8 cellular contexts compared by ENCODE assay signal in the genomic region with DNA sequence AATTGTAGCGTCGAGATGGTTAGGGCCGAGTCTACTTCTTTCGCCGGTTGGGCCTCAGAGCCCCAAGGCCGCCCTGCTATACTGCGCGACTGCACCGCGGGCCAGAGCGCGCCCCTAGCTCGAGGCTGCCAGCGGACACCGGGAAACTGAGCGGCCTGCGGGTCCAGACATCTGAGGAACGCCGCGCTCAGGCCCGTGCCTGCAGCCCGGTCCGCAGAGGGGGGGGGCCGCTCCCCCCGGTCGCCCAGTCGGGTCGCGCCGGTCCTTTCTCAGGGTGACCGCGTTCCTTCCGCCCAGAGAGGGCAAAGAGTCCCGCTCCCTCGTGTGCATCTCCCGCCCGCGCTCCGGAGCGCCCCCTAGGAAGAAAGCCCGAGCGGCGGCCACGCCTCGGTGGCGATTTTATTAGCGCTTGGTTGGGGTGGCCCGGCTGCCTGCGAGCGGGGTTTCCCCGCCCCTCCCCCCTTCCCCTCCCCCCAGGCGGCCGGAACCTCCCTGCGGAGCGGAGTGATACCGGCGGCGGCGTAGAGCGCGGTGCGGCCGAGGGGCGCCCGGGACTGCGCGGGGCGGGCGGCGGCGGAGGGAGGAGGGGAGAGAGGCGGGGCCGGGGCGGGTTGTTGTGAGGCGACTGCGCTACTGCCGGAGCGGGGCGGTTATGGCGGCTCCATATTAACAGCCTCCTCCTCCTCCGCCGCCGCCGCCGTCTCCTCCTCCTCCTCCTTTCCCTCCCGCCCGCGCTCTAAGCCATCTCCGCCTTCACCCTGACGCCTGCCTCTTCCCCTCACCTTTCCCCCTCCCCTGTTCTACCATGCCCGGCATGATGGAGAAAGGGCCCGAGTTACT. TPM values are rescaled to one million over a fixed set of nuclear protein-coding genes. Genes with fewer than 3 reads are reported as not detected.
DNase-seq lines count a peak whose midpoint lies in the region; ATAC-seq and FAIRE-seq lines count a peak whose summit lies in the region.

A gene (plus strand): TSS at position 611 of the 840 bp plus-strand sequence. CDS start 195 bp downstream, at position 806.

- 0% methylated on average over 49 to 52 of the region's 92 CpGs for WGBS in mesodermal cell (ENCODE audit: insufficient coverage in 2 of 2), 2 experiments

- no peaks in the 10 kb centered on the region for H3K27me3 Mint-ChIP-seq in activated CD8-positive, alpha-beta memory T cell treated with anti-CD3 and anti-CD28 coated beads, Interleukin-2, amount 10 ng/mL, durations not matched to agents 7 days and 5 days

- DNase-seq in Caki2 (ENCODE audit: low read depth) (peak; percentile 94), HTR-8/SVneo (ENCODE audit: insufficient read length, low spot score) (peak; percentile 83), NOMO-1 treated with dmso at 0.1 percent for 144 hours (lab: John Stamatoyannopoulos, UW; ENCODE audit: unreplicated experiment) (peak; percentile 91)
- DNase-seq in activated CD8-positive, alpha-beta memory T cell treated with anti-CD3 and anti-CD28 coated beads, Interleukin-2, amount 10 ng/mL, durations not matched to agents 7 days and 5 days: peak; percentile 95
- DNase-seq in stimulated activated CD8-positive, alpha-beta memory T cell treated with anti-CD3 and anti-CD28 coated beads, Interleukin-15, amount 100 ng/mL, for 4 hours (ENCODE audit: low read depth in 2 of 2): peak; percentile 85 to 89

- peak; percentile 66 for ATAC-seq in GM21367 (IDR thresholded peaks at IDR 0.05; ENCODE audit: unreplicated experiment)
- peak; percentile 83 for ATAC-seq in activated CD8-positive, alpha-beta memory T cell treated with anti-CD3 and anti-CD28 coated beads, Interleukin-2, amount 10 ng/mL, durations not matched to agents 7 days and 5 days

- FAIRE-seq in HTR-8/SVneo (lab: Jason Lieb, UNC): peak; percentile 81

- H3K4me3 ChIP-seq in endocrine pancreas (ENCODE audit: control insufficient read depth, insufficient read depth, low read length) (peak within 1 kb of the TSS; percentile 81), mesodermal cell (ENCODE audit: extremely low read depth, insufficient read depth, low read length, poor library complexity, severe bottlenecking) (peak within 1 kb of the TSS; percentile 73)

- peaks cover 17% of the 10 kb centered on the region for H3K4me1 Mint-ChIP-seq in activated CD8-positive, alpha-beta memory T cell treated with anti-CD3 and anti-CD28 coated beads, Interleukin-2, amount 10 ng/mL, durations not matched to agents 7 days and 5 days

- no peaks in the 10 kb centered on the region for H3K36me3 ChIP-seq in endocrine pancreas (ENCODE audit: control insufficient read depth, insufficient read depth, low read length)
- peaks cover 3% of the 10 kb centered on the region for H3K36me3 ChIP-seq in mesodermal cell (ENCODE audit: control insufficient read depth, insufficient read depth, low read length)

- CTCF ChIA-PET in activated CD8-positive, alpha-beta memory T cell treated with anti-CD3 and anti-CD28 coated beads, Interleukin-2, amount 10 ng/mL, durations not matched to agents 7 days and 5 days (lab: Charles Lee): interaction anchor here (1.0 to 1.9 kb wide), 6 partner anchors 20 to 256 kb away, joined by 3 to 6 read pairs (median 4); no protein-coding TSS in a partner anchor

- in situ Hi-C loops in Caki2 (cut with HindIII; ENCODE audit: low pct_unique_long_range_greater_than_20kb, low sequenced_read_pairs): no loop called here

- H3K27me3 ChIP-seq in endocrine pancreas (ENCODE audit: control insufficient read depth, insufficient read depth, low read length): no peaks in the 10 kb centered on the region

- H3K4me1 ChIP-seq in endocrine pancreas (ENCODE audit: control insufficient read depth, insufficient read depth, low read length) (peaks cover 5% of the 10 kb centered on the region), mesodermal cell (ENCODE audit: control insufficient read depth, insufficient read depth, low read length, poor library complexity, severe bottlenecking) (peaks cover 11% of the 10 kb centered on the region)

- peak within 1 kb of the TSS; percentile 93 for H3K27ac ChIP-seq in mesodermal cell (ENCODE audit: low read depth, low read length, severe bottlenecking)

- peak within 1 kb of the TSS; percentile 92 for H3K27ac Mint-ChIP-seq in activated CD8-positive, alpha-beta memory T cell treated with anti-CD3 and anti-CD28 coated beads, Interleukin-2, amount 10 ng/mL, durations not matched to agents 7 days and 5 days

- H3K9ac ChIP-seq in endocrine pancreas (ENCODE audit: control insufficient read depth, insufficient read depth, low read length): peak within 1 kb of the TSS; percentile 99

- peaks cover 9% of the 10 kb centered on the region for H3K36me3 Mint-ChIP-seq in activated CD8-positive, alpha-beta memory T cell treated with anti-CD3 and anti-CD28 coated beads, Interleukin-2, amount 10 ng/mL, durations not matched to agents 7 days and 5 days

- H3K4me3 Mint-ChIP-seq in activated CD8-positive, alpha-beta memory T cell treated with anti-CD3 and anti-CD28 coated beads, Interleukin-2, amount 10 ng/mL, durations not matched to agents 7 days and 5 days: peak within 1 kb of the TSS; percentile 89

- no peaks in the 10 kb centered on the region for H3K9me3 Mint-ChIP-seq in activated CD8-positive, alpha-beta memory T cell treated with anti-CD3 and anti-CD28 coated beads, Interleukin-2, amount 10 ng/mL, durations not matched to agents 7 days and 5 days (ENCODE audit: low read depth)

- H3K9me3 ChIP-seq in endocrine pancreas (ENCODE audit: control insufficient read depth, low read length): no peaks in the 10 kb centered on the region
- no peaks in the 10 kb centered on the region for H3K9me3 ChIP-seq in mesodermal cell (ENCODE audit: control insufficient read depth, low read length)

RNA-seq across cellular contexts. Expression of the gene that starts here (rescaled TPM):
- 6.6 and 34.3 TPM in 2 replicates for total RNA-seq in Caki2 (2014; rRNA removed; shearing (Covaris generic); ENCODE audit: low replicate concordance)
- total RNA-seq in activated CD8-positive, alpha-beta memory T cell treated with anti-CD3 and anti-CD28 coated beads, Interleukin-2, amount 10 ng/mL, durations not matched to agents 7 days and 5 days: 10 to 100 TPM; 43.5 to 47.3 TPM
- polyA plus RNA-seq in mesodermal cell (2013, experiment 1 of 2): 21.9 TPM
- polyA plus RNA-seq in mesodermal cell (2013, experiment 2 of 2): 33.5 TPM

Comparison
In these comparisons a context has a peak if more than half of its experiments do, and no peak if none do; other contexts are left out.
1. Peak in every context shown above with its lines: DNase-seq, ATAC-seq, H3K4me3 ChIP-seq and H3K27ac ChIP-seq.